9 cellular contexts compared by ENCODE assay signal in genomic region chr13:45331981-45332830, GRCh38. TPM values are rescaled to one million over a fixed set of nuclear protein-coding genes. Genes with fewer than 3 reads are reported as not detected.
A peak's percentile ranks its signal among the peaks of the same experiment; 100 is the strongest.
DNase-seq lines count a peak whose midpoint lies in the region; ATAC-seq and TF ChIP-seq lines count a peak whose summit lies in the region.
"Had no signal": no experiment of that assay in that cellular context is flagged by ENCODE, and none has a peak within 500 bp of the region (broad histone marks: within the 10 kb centered on the region; RNA-seq: fewer than 3 reads in every experiment).

No MANE protein-coding gene starts in this region.

- peak overlapping the region; percentile 17 for H3K27ac Mint-ChIP-seq in activated CD8-positive, alpha-beta T cell treated with anti-CD3 and anti-CD28 coated beads for 36 hours
- H3K27ac Mint-ChIP-seq in activated CD8-positive, alpha-beta T cell treated with anti-CD3 and anti-CD28 coated beads, Interleukin-2, amount 10 ng/mL, durations not matched to agents 7 days and 5 days: no peak overlapping the region
- peak overlapping the region; percentile 69 for H3K27ac Mint-ChIP-seq in type B pancreatic cell

- no peaks in the 10 kb centered on the region for H3K27me3 Mint-ChIP-seq in activated CD8-positive, alpha-beta T cell treated with anti-CD3 and anti-CD28 coated beads for 36 hours
- H3K27me3 Mint-ChIP-seq in activated CD8-positive, alpha-beta T cell treated with anti-CD3 and anti-CD28 coated beads, Interleukin-2, amount 10 ng/mL, durations not matched to agents 7 days and 5 days (ENCODE audit: low read depth): no peaks in the 10 kb centered on the region
- no peaks in the 10 kb centered on the region for H3K27me3 Mint-ChIP-seq in type B pancreatic cell

- peaks cover 86% of the 10 kb centered on the region for H3K4me1 Mint-ChIP-seq in activated CD8-positive, alpha-beta T cell treated with anti-CD3 and anti-CD28 coated beads for 36 hours (ENCODE audit: low read depth)
- H3K4me1 Mint-ChIP-seq in activated CD8-positive, alpha-beta T cell treated with anti-CD3 and anti-CD28 coated beads, Interleukin-2, amount 10 ng/mL, durations not matched to agents 7 days and 5 days (ENCODE audit: low read depth): peaks cover 92% of the 10 kb centered on the region
- peaks cover 42% of the 10 kb centered on the region for H3K4me1 Mint-ChIP-seq in type B pancreatic cell (ENCODE audit: unreplicated experiment)

- DNase-seq in activated CD8-positive, alpha-beta T cell treated with anti-CD3 and anti-CD28 coated beads for 36 hours: no peak
- no peak for DNase-seq in activated CD8-positive, alpha-beta T cell treated with anti-CD3 and anti-CD28 coated beads, Interleukin-2, amount 10 ng/mL, durations not matched to agents 7 days and 5 days
- DNase-seq in T1000 (lab: John Stamatoyannopoulos, UW) (peak; percentile 4), Right ventricle myocardium superior (no peak), type B pancreatic cell (ENCODE audit: extremely low spot score, unreplicated experiment) (no peak), GM10248 (ENCODE audit: extremely low spot score) (no peak), NCI-H1092 treated with DMSO at 0.1 percent for 48 hours (lab: John Stamatoyannopoulos, UW) (no peak)
- DNase-seq: DND-41 had no signal

- ATAC-seq in activated CD8-positive, alpha-beta T cell treated with anti-CD3 and anti-CD28 coated beads for 36 hours: no peak
- ATAC-seq in activated CD8-positive, alpha-beta T cell treated with anti-CD3 and anti-CD28 coated beads, Interleukin-2, amount 10 ng/mL, durations not matched to agents 7 days and 5 days: no peak
- ATAC-seq in Right ventricle myocardium superior (ENCODE audit: poor library complexity): peak; percentile 2
- ATAC-seq in GM21367 (IDR thresholded peaks at IDR 0.05; ENCODE audit: unreplicated experiment): no peak

- no peak overlapping the region for H3K4me3 Mint-ChIP-seq in activated CD8-positive, alpha-beta T cell treated with anti-CD3 and anti-CD28 coated beads for 36 hours
- no peak overlapping the region for H3K4me3 Mint-ChIP-seq in activated CD8-positive, alpha-beta T cell treated with anti-CD3 and anti-CD28 coated beads, Interleukin-2, amount 10 ng/mL, durations not matched to agents 7 days and 5 days
- H3K4me3 Mint-ChIP-seq in type B pancreatic cell: no peak overlapping the region

- peaks cover 34% of the 10 kb centered on the region for H3K36me3 Mint-ChIP-seq in activated CD8-positive, alpha-beta T cell treated with anti-CD3 and anti-CD28 coated beads for 36 hours (ENCODE audit: low read depth)
- H3K36me3 Mint-ChIP-seq in activated CD8-positive, alpha-beta T cell treated with anti-CD3 and anti-CD28 coated beads, Interleukin-2, amount 10 ng/mL, durations not matched to agents 7 days and 5 days (ENCODE audit: low read depth): peaks cover 62% of the 10 kb centered on the region
- peaks cover 29% of the 10 kb centered on the region for H3K36me3 Mint-ChIP-seq in type B pancreatic cell

- intact Hi-C loops in activated CD8-positive, alpha-beta T cell treated with anti-CD3 and anti-CD28 coated beads for 36 hours (cut with micrococcal nuclease): no loop called here
- intact Hi-C loops in Right ventricle myocardium superior (cut with DNase I): no loop called here

- H3K9me3 Mint-ChIP-seq in activated CD8-positive, alpha-beta T cell treated with anti-CD3 and anti-CD28 coated beads for 36 hours: no peaks in the 10 kb centered on the region
- H3K9me3 Mint-ChIP-seq in activated CD8-positive, alpha-beta T cell treated with anti-CD3 and anti-CD28 coated beads, Interleukin-2, amount 10 ng/mL, durations not matched to agents 7 days and 5 days (ENCODE audit: insufficient read depth): no peaks in the 10 kb centered on the region
- no peaks in the 10 kb centered on the region for H3K9me3 Mint-ChIP-seq in type B pancreatic cell

- CTCF ChIA-PET in activated CD8-positive, alpha-beta T cell treated with anti-CD3 and anti-CD28 coated beads for 36 hours (lab: Charles Lee): interaction anchor here (1.1 to 2.3 kb wide), 4 partner anchors 9 to 141 kb away, joined by 4 to 8 read pairs (median 5); no protein-coding TSS in a partner anchor
- CTCF ChIA-PET in activated CD8-positive, alpha-beta T cell treated with anti-CD3 and anti-CD28 coated beads, Interleukin-2, amount 10 ng/mL, durations not matched to agents 7 days and 5 days (lab: Charles Lee): interaction anchor here (0.9 to 1.9 kb wide), 5 partner anchors 9 to 285 kb away, joined by 3 to 6 read pairs (median 4); no protein-coding TSS in a partner anchor
- CTCF ChIA-PET in GM10248 (lab: Yijun Ruan, JAX): interaction anchor here (0.7 to 1.4 kb wide), 6 partner anchors 8 to 284 kb away, joined by 3 to 4 read pairs (median 3); no protein-coding TSS in a partner anchor

- TF ChIP-seq CTCF in activated CD8-positive, alpha-beta T cell treated with anti-CD3 and anti-CD28 coated beads for 36 hours (IDR thresholded peaks at IDR 0.05): no peak
- TF ChIP-seq CTCF in type B pancreatic cell (conservative IDR thresholded peaks at IDR 0.05): no peak
- TF ChIP-seq CTCF in GM10248 (IDR thresholded peaks at IDR 0.05; ENCODE audit: control extremely low read depth, extremely low read depth, low read depth, missing control alignments): no peak

- POLR2A ChIA-PET in activated CD8-positive, alpha-beta T cell treated with anti-CD3 and anti-CD28 coated beads for 36 hours (lab: Charles Lee): interaction anchor here (0.8 to 6.0 kb wide), 8 partner anchors 8 to 285 kb away, joined by 3 to 40 read pairs (median 4); partner anchors contain the start of genes GTF2F2 and TPT1
- POLR2A ChIA-PET in activated CD8-positive, alpha-beta T cell treated with anti-CD3 and anti-CD28 coated beads, Interleukin-2, amount 10 ng/mL, durations not matched to agents 7 days and 5 days (lab: Charles Lee): interaction anchor here (0.7 to 1.0 kb wide), 3 partner anchors 9 to 284 kb away, joined by 3 read pairs; partner anchors contain the start of gene TPT1
- POLR2A ChIA-PET in GM10248 (lab: Yijun Ruan, JAX): interaction anchor here (0.6 to 1.3 kb wide), 4 partner anchors 8 to 24 kb away, joined by 3 to 5 read pairs (median 4); no protein-coding TSS in a partner anchor

RNA-seq across cellular contexts. Expression of gene TPT1, which starts 8.8 kb away (rescaled TPM):
- total RNA-seq in activated CD8-positive, alpha-beta T cell treated with anti-CD3 and anti-CD28 coated beads for 36 hours: 1,000 to 10,000 TPM; 3,533 to 3,563 TPM
- 1,000 to 10,000 TPM; 3,981 to 4,076 TPM for total RNA-seq in activated CD8-positive, alpha-beta T cell treated with anti-CD3 and anti-CD28 coated beads, Interleukin-2, amount 10 ng/mL, durations not matched to agents 7 days and 5 days
- total RNA-seq in Right ventricle myocardium superior: 4,220 TPM
- total RNA-seq in type B pancreatic cell (ENCODE audit: low replicate concordance): 3,472 and 4,120 TPM in 2 replicates
